ENCODE assay signal across 9 cellular contexts in the genomic region with DNA sequence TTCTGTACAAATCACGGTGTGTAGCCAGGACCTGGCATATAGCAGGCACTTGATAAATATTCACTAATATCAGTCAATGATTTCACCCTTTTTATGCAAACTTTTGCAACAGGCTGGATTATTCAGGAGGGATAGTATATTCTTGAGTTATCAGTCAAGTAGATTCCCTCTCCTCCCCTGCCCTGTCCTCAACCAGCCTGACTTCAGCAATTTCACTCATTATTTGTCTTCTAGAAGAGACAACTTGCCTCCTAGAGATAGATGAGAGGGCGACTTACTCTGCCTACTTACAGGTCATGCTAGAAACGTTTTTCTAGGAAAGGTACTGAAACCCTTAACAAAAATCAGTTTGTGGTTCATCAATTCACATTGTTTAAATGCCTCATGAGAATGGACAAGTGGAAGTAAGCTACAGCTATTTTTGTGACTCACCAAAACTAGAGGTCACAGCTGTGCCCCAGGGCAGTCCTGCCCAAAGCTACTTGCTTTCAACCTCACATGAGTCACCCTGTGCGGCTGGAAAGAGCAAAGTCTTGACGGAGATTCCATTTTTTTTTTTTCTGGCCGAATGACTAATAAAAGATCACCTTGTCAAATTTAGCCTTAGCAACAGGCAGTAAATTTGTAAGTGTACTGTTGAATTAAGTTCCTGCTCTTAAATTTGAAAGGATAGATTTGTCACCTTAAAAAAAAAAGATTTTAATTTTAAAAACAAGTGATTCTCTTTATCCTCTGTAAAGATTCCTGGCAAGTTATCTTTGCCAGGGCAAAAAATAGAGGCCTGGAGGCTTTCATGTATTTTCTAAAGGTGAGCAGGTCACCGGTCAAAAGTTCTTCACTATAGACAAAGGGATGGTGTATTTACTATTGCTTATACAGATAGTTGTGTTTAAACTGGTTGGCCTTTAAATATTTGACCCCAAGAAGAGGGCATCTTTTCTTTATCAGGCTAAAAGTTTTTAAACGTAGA.
DNase-seq lines count a peak whose midpoint lies in the region; ATAC-seq, FAIRE-seq and TF ChIP-seq lines count a peak whose summit lies in the region.
"Had no signal": no experiment of that assay in that cellular context is flagged by ENCODE, and none has a peak within 500 bp of the region (broad histone marks: within the 10 kb centered on the region; RNA-seq: fewer than 3 reads in every experiment).

No MANE protein-coding gene starts in this region.

- ATAC-seq in HG02798 (IDR thresholded peaks at IDR 0.05; ENCODE audit: poor library complexity, unreplicated experiment) = peak; percentile 88
- peak; percentile 63 for ATAC-seq in lung (ENCODE audit: insufficient read depth, low FRiP score)
- no peak for ATAC-seq in GM21367 (IDR thresholded peaks at IDR 0.05; ENCODE audit: unreplicated experiment)

- H3K27me3 ChIP-seq in lung (ENCODE audit: control insufficient read depth, insufficient read depth) = no peaks in the 10 kb centered on the region

- H3K9me3 ChIP-seq in lung (ENCODE audit: control insufficient read depth in 2 of 2, insufficient read depth in 1 of 2, low read length in 1 of 2) = peaks cover 0 to 3% of the 10 kb centered on the region in 2 donors
- H3K9me3 ChIP-seq: spleen had no signal

- no peak overlapping the region for H3K4me3 ChIP-seq in lung
- H3K4me3 ChIP-seq: spleen had no signal

- H3K36me3 ChIP-seq in lung (ENCODE audit: control insufficient read depth in 2 of 2, insufficient read depth in 2 of 2, low read length in 2 of 2) = no peaks in the 10 kb centered on the region
- H3K36me3 ChIP-seq: spleen had no signal

- TF ChIP-seq CTCF in RWPE1 (conservative IDR thresholded peaks at IDR 0.05; ENCODE audit: low read depth) = no peak
- no peak for TF ChIP-seq CTCF in lung (IDR thresholded peaks at IDR 0.05; ENCODE audit: control extremely low read depth, extremely low read depth)

- CTCF ChIA-PET in RWPE1 (lab: Yijun Ruan, JAX) = interaction anchor here (0.6 kb wide), 1 partner anchor 1155 kb away, joined by 4 read pairs; no protein-coding TSS in a partner anchor

- WGBS in lung, 2 donors = 53 to 68% methylated on average over 8 of the region's 8 CpGs

- H3K27ac ChIP-seq in RWPE1 (peak overlapping the region; percentile 31; the same call in 1 of the 2 replicates), lung (ENCODE audit: low read depth in 1 of 2, low read length in 1 of 2) (no peak overlapping the region)
- H3K27ac ChIP-seq: spleen had no signal

- POLR2A ChIA-PET in RWPE1 (lab: Yijun Ruan, JAX; ENCODE audit: low non-redundant PET) = interaction anchor here (0.8 kb wide), 1 partner anchor 291 kb away, joined by 4 read pairs; no protein-coding TSS in a partner anchor

- no peak for FAIRE-seq in GM19239 (lab: Jason Lieb, UNC)

- peak; percentile 76 for DNase-seq in ELF-1 (ENCODE audit: low read depth, low spot score)
- DNase-seq in RWPE1 (ENCODE audit: low spot score) = peak; percentile 92
- DNase-seq in lung (ENCODE audit: low spot score) = no peak
- DNase-seq in inferior parietal cortex (ENCODE audit: extremely low spot score) = no peak
- DNase-seq in GM19239 (ENCODE audit: insufficient read length, low spot score) = no peak
- DNase-seq in activated T-cell treated with anti-CD3 and anti-CD28 coated beads, Interleukin-2, amount 50 U/mL, for 1 hour = no peak
- DNase-seq: spleen had no signal

- no peaks in the 10 kb centered on the region for H3K4me1 ChIP-seq in lung (ENCODE audit: control insufficient read depth in 2 of 2, insufficient read depth in 2 of 2, low read length in 2 of 2)
- H3K4me1 ChIP-seq: spleen had no signal

Comparison
In these comparisons a context has a peak if more than half of its experiments do, and no peak if none do; other contexts are left out.
1. DNase-seq: peak in ELF-1 (single experiment) and RWPE1 (single experiment); none in lung (single experiment), inferior parietal cortex (single experiment), GM19239 (single experiment) and activated T-cell treated with anti-CD3 and anti-CD28 coated beads, Interleukin-2, amount 50 U/mL, for 1 hour (single experiment).